ENCODE assay signal across 2 cellular contexts in genomic region chr10:79561257-79561656, GRCh38.
A peak's percentile ranks its signal among the peaks of the same experiment; 100 is the strongest.
TF ChIP-seq lines count a peak whose summit lies in the region.

No MANE protein-coding gene starts in this region.

TF ChIP-seq in liver, 16 proteins besides CTCF, POLR2A, EP300 and RAD21:
- TF ChIP-seq HNF4A (conservative IDR thresholded peaks at IDR 0.05) = peak in 1 of 2 donors; percentile 32
- TF ChIP-seq MAX (IDR thresholded peaks at IDR 0.05) = no peak
- TF ChIP-seq RXRA (IDR thresholded peaks at IDR 0.05) = peak in 1 of 2 donors; percentile 58
- TF ChIP-seq YY1 (IDR thresholded peaks at IDR 0.05) = no peak

TF ChIP-seq in HepG2, 621 proteins besides CTCF, POLR2A, EP300 and RAD21:
- TF ChIP-seq, protein P1, sequence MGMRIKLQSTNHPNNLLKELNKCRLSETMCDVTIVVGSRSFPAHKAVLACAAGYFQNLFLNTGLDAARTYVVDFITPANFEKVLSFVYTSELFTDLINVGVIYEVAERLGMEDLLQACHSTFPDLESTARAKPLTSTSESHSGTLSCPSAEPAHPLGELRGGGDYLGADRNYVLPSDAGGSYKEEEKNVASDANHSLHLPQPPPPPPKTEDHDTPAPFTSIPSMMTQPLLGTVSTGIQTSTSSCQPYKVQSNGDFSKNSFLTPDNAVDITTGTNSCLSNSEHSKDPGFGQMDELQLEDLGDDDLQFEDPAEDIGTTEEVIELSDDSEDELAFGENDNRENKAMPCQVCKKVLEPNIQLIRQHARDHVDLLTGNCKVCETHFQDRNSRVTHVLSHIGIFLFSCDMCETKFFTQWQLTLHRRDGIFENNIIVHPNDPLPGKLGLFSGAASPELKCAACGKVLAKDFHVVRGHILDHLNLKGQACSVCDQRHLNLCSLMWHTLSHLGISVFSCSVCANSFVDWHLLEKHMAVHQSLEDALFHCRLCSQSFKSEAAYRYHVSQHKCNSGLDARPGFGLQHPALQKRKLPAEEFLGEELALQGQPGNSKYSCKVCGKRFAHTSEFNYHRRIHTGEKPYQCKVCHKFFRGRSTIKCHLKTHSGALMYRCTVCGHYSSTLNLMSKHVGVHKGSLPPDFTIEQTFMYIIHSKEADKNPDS (CRISPR knock-in tag; IDR thresholded peaks at IDR 0.05) = no peak
- TF ChIP-seq ZNF704 (CRISPR knock-in tag; IDR thresholded peaks at IDR 0.05; ENCODE audit: borderline replicate concordance) = no peak
- no peak for TF ChIP-seq MAX (IDR thresholded peaks at IDR 0.05)
- no peak for TF ChIP-seq KAT8 (CRISPR knock-in tag; IDR thresholded peaks at IDR 0.05)
